20 cellular contexts compared by ENCODE assay signal in the genomic region with DNA sequence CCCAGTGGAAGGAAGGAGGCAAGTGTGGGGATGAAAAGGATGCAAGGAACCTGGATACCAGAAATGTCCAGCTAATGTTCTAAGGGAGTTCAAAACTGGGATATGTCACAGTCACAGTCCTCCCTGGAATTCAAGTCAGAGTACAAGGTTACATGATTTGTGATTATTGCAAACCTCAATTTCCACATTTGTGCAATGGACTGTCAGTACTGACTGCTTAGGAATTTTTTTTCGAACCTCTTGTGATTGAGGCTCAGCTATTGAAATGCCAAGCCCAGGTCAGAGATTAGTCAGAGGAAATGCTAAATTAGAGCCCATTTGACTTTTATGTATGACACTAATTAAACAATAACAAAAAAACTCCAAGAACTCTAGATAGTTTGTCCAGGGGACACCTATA.
DNase-seq lines count a peak whose midpoint lies in the region; ATAC-seq, FAIRE-seq and TF ChIP-seq lines count a peak whose summit lies in the region.
"Had no signal": no experiment of that assay in that cellular context is flagged by ENCODE, and none has a peak within 500 bp of the region (broad histone marks: within the 10 kb centered on the region; RNA-seq: fewer than 3 reads in every experiment).

No MANE protein-coding gene starts in this region.

- dilution Hi-C loops in endothelial cell of umbilical vein (cut with MboI; ENCODE audit: extremely low pct_ligation_motif_present, low sequenced_read_pairs): no loop called here

- ATAC-seq in HG03135 (IDR thresholded peaks at IDR 0.05; ENCODE audit: unreplicated experiment): no peak
- ATAC-seq: activated CD8-positive, alpha-beta memory T cell treated with anti-CD3 and anti-CD28 coated beads, Interleukin-2, amount 10 ng/mL, durations not matched to agents 7 days and 5 days had no signal

- intact Hi-C loops in endothelial cell of umbilical vein (cut with micrococcal nuclease): no loop called here

- CTCF ChIA-PET in RWPE1 (lab: Yijun Ruan, JAX) (no interaction called here), endothelial cell of umbilical vein (lab: Charles Lee) (interaction anchor here (1.4 kb wide), 1 partner anchor 30 kb away, joined by 5 read pairs; no protein-coding TSS in a partner anchor)

- H3K9ac ChIP-seq in endothelial cell of umbilical vein (replicated peaks; ENCODE audit: extremely low read depth, insufficient read depth, low read length) (no peak overlapping the region), skeletal muscle satellite cell (ENCODE audit: low read depth, low read length) (peak overlapping the region; percentile 16)

- POLR2A ChIA-PET in RWPE1 (lab: Yijun Ruan, JAX; ENCODE audit: low non-redundant PET) (no interaction called here), endothelial cell of umbilical vein (lab: Charles Lee) (no interaction called here)

- BruUV-seq in endothelial cell of umbilical vein (replicated peaks; lab: Mats Ljungman, UMichigan): no TSS peak

- H3K4me2 ChIP-seq in endothelial cell of umbilical vein (ENCODE audit: insufficient read depth, low read length): peak overlapping the region; percentile 38
- H3K4me2 ChIP-seq in skeletal muscle satellite cell (ENCODE audit: low read length): peak overlapping the region; percentile 2

- TF ChIP-seq POLR2A in endothelial cell of umbilical vein (IDR thresholded peaks at IDR 0.05; ENCODE audit: low read depth, low read length): no peak

- H3K27ac ChIP-seq in RWPE1: no peak overlapping the region
- no peak overlapping the region for H3K27ac ChIP-seq in endothelial cell of umbilical vein (ENCODE audit: insufficient read depth, low read depth, low read length)
- H3K27ac ChIP-seq: spleen, thyroid gland had no signal

- H4K20me1 ChIP-seq in endothelial cell of umbilical vein (replicated peaks; ENCODE audit: control insufficient read depth, extremely low read depth, insufficient read depth, low read length): no peaks in the 10 kb centered on the region

- no peaks in the 10 kb centered on the region for H3K27me3 ChIP-seq in endothelial cell of umbilical vein (ENCODE audit: control insufficient read depth in 2 of 2, insufficient read depth in 2 of 2, low read length in 2 of 2)
- no peaks in the 10 kb centered on the region for H3K27me3 ChIP-seq in skeletal muscle satellite cell (ENCODE audit: control insufficient read depth, insufficient read depth, low read length)
- H3K27me3 ChIP-seq: spleen, thyroid gland had no signal

- no peak overlapping the region for H2AFZ ChIP-seq in endothelial cell of umbilical vein (ENCODE audit: low read depth, low read length)

- H3K79me2 ChIP-seq in endothelial cell of umbilical vein (ENCODE audit: control insufficient read depth, insufficient read depth, low read length): no peaks in the 10 kb centered on the region

- peak; percentile 52 for DNase-seq in GM04503 (ENCODE audit: low read depth)
- peak; percentile 20 for DNase-seq in RWPE1 (ENCODE audit: low spot score)
- DNase-seq in endothelial cell of umbilical vein (ENCODE audit: low read depth, low spot score): peak; percentile 32
- DNase-seq in COLO668 (lab: John Stamatoyannopoulos, UW; ENCODE audit: unreplicated experiment): no peak
- no peak for DNase-seq in GM13976 (ENCODE audit: low spot score)
- DNase-seq: activated CD8-positive, alpha-beta memory T cell treated with anti-CD3 and anti-CD28 coated beads, Interleukin-2, amount 10 ng/mL, durations not matched to agents 7 days and 5 days; activated effector memory CD4-positive, alpha-beta T cell treated with Interleukin-2 at 50 U/mL for 16 hours; amygdala; CD4-positive, CD25-positive, alpha-beta regulatory T cell; cortex of kidney; DMS79 treated with DMSO at 0.1 percent for 48 hours; head of caudate nucleus; MV-4-11; NCI-H1930; SHP77; spleen; thyroid gland had no signal

- in situ Hi-C loops in GM13976 (cut with MboI; ENCODE audit: low sequenced_read_pairs, unreplicated experiment): no loop called here

- no peaks in the 10 kb centered on the region for H3K9me1 ChIP-seq in endothelial cell of umbilical vein (replicated peaks; ENCODE audit: control insufficient read depth, extremely low read depth, insufficient read depth, low read length)

- peaks cover 11% of the 10 kb centered on the region for H3K4me1 ChIP-seq in endothelial cell of umbilical vein (ENCODE audit: control insufficient read depth, extremely low read depth, insufficient read depth, low read length)
- peaks cover 36% of the 10 kb centered on the region for H3K4me1 ChIP-seq in skeletal muscle satellite cell (ENCODE audit: control insufficient read depth, insufficient read depth, low read length)
- H3K4me1 ChIP-seq: spleen had no signal

- no peaks in the 10 kb centered on the region for H3K9me3 ChIP-seq in endothelial cell of umbilical vein (replicated peaks; ENCODE audit: control insufficient read depth, insufficient read depth, low read length)
- H3K9me3 ChIP-seq in skeletal muscle satellite cell (replicated peaks; ENCODE audit: low read length): no peaks in the 10 kb centered on the region
- H3K9me3 ChIP-seq: spleen, thyroid gland had no signal

- H3K4me3 ChIP-seq in endothelial cell of umbilical vein (replicated peaks in 1 of 3; ENCODE audit: insufficient read depth in 1 of 3, low read depth in 1 of 3, low read length in 3 of 3) (no peak overlapping the region), skeletal muscle satellite cell (ENCODE audit: low read length) (no peak overlapping the region)
- H3K4me3 ChIP-seq: spleen, thyroid gland had no signal

- H3K36me3 ChIP-seq in endothelial cell of umbilical vein (ENCODE audit: control insufficient read depth in 2 of 2, extremely low read depth in 1 of 2, insufficient read depth in 2 of 2, low read length in 2 of 2) (no peaks in the 10 kb centered on the region), skeletal muscle satellite cell (ENCODE audit: insufficient read depth, low read length) (no peaks in the 10 kb centered on the region)
- H3K36me3 ChIP-seq: spleen, thyroid gland had no signal

- peak; percentile 73 for FAIRE-seq in endothelial cell of umbilical vein (lab: Jason Lieb, UNC)
- FAIRE-seq: islet of Langerhans had no signal

- TF ChIP-seq CTCF in RWPE1 (conservative IDR thresholded peaks at IDR 0.05; ENCODE audit: low read depth): no peak
- no peak for TF ChIP-seq CTCF in endothelial cell of umbilical vein (IDR thresholded peaks at IDR 0.05; ENCODE audit: extremely low read depth in 1 of 2, insufficient read depth in 1 of 2, low read depth in 1 of 2, low read length in 2 of 2)
- no peak for TF ChIP-seq CTCF in GM13976 (IDR thresholded peaks at IDR 0.05; ENCODE audit: borderline replicate concordance, control extremely low read depth, extremely low read depth, insufficient read depth, missing control alignments)

TF ChIP-seq in endothelial cell of umbilical vein, 7 proteins besides CTCF, POLR2A, EP300 and RAD21:
- TF ChIP-seq GATA2 (IDR thresholded peaks at IDR 0.05; ENCODE audit: insufficient read depth, insufficient read length, low read depth, low read length) (peak; percentile 42), JUN (IDR thresholded peaks at IDR 0.05; ENCODE audit: borderline replicate concordance, insufficient read depth, insufficient read length, low read depth) (peak; percentile 3), EZH2 (IDR thresholded peaks at IDR 0.05; ENCODE audit: borderline replicate concordance, low read depth, low read length, severe bottlenecking) (no peak), FOS (IDR thresholded peaks at IDR 0.05; ENCODE audit: borderline replicate concordance, insufficient read depth, low read length) (no peak), POLR2AphosphoS5 (IDR thresholded peaks at IDR 0.05; ENCODE audit: insufficient read depth, low read depth, low read length) (no peak)
- TF ChIP-seq, protein P1, sequence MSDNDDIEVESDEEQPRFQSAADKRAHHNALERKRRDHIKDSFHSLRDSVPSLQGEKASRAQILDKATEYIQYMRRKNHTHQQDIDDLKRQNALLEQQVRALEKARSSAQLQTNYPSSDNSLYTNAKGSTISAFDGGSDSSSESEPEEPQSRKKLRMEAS (IDR thresholded peaks at IDR 0.05; ENCODE audit: insufficient read depth, insufficient read length): no peak
TF ChIP-seq in endothelial cell of umbilical vein: peak in this region for 2.

Comparison
In these comparisons a context has a peak if more than half of its experiments do, and no peak if none do; other contexts are left out.
1. DNase-seq: peak in GM04503 (single experiment), RWPE1 (single experiment) and endothelial cell of umbilical vein (single experiment); none in COLO668 (single experiment) and GM13976 (single experiment).